Comparison of ENCODE assay signal across 1 cellular context in the genomic region with DNA sequence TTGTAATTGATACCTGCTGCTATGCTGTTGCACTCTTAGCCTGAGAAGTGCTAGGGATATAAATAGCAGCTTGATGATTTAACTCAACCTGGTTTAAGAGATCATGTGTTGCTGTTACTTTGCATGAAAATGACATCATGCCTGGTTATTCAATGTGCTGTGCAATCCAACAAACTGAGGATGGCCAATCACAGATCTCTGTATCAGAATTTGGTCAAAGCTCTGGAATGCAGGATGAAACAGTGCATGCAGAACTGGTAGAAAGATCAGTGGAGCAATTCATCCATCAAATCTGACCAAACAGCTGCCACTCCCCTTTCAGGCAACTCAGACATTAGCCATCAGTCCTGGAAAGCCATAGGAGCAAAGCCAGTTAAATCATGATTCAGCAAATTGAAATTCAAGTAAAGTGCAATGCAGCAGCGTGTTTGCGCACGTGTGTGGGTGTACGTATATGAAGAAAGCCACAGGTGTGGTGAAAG.
A peak's percentile ranks its signal among the peaks of the same experiment; 100 is the strongest.
TF ChIP-seq lines count a peak whose summit lies in the region.

No MANE protein-coding gene starts in this region.

TF ChIP-seq in K562, 482 proteins besides CTCF, POLR2A, EP300 and RAD21 (continued from another document and continues in another):
- TF ChIP-seq CHAMP1 (IDR thresholded peaks at IDR 0.05) (no peak), ZKSCAN8 (CRISPR knock-in tag; IDR thresholded peaks at IDR 0.05) (no peak), EWSR1 (IDR thresholded peaks at IDR 0.05; ENCODE audit: borderline replicate concordance, low read depth, partially characterized antibody) (no peak), ZNF143 (CRISPR knock-in tag; IDR thresholded peaks at IDR 0.05) (no peak), CC2D1A (IDR thresholded peaks at IDR 0.05) (no peak), MAFK (IDR thresholded peaks at IDR 0.05; ENCODE audit: low read length) (peak; percentile 66; the same call in 1 of the 2 replicates), ATF6 (CRISPR knock-in tag; IDR thresholded peaks at IDR 0.05) (no peak), ZNF263 (CRISPR knock-in tag; IDR thresholded peaks at IDR 0.05; ENCODE audit: borderline replicate concordance) (no peak), CBFA2T3 (IDR thresholded peaks at IDR 0.05) (no peak), ZNF134 (CRISPR knock-in tag; conservative IDR thresholded peaks at IDR 0.05) (no peak), SFPQ (IDR thresholded peaks at IDR 0.05; ENCODE audit: low read depth, low read length) (no peak), C11orf30 (IDR thresholded peaks at IDR 0.05; ENCODE audit: low read depth) (peak; percentile 88), ARID4B (CRISPR knock-in tag; IDR thresholded peaks at IDR 0.05) (no peak), SPI1 (IDR thresholded peaks at IDR 0.05; ENCODE audit: borderline replicate concordance, low read depth, low read length) (no peak), NR4A1 (CRISPR knock-in tag; IDR thresholded peaks at IDR 0.05) (no peak), NR4A1 (tag; IDR thresholded peaks at IDR 0.05) (no peak), RBM14 (IDR thresholded peaks at IDR 0.05; ENCODE audit: borderline replicate concordance, insufficient read depth, low read depth, low read length) (no peak), MTA1 (IDR thresholded peaks at IDR 0.05; ENCODE audit: borderline replicate concordance) (no peak), FOXK2 (conservative IDR thresholded peaks at IDR 0.05 in 1 of 2, IDR thresholded peaks at IDR 0.05 in 1 of 2; ENCODE audit: low read depth in 2 of 2) (no peak), RBM15 (IDR thresholded peaks at IDR 0.05; ENCODE audit: insufficient read depth, low read length) (no peak), MAFF (IDR thresholded peaks at IDR 0.05; ENCODE audit: low read length) (peak; percentile 69), PKNOX1 (IDR thresholded peaks at IDR 0.05) (peak; percentile 42; the same call in 1 of the 2 replicates), AFF1 (IDR thresholded peaks at IDR 0.05; ENCODE audit: low read depth in 1 of 2, partially characterized antibody in 2 of 2) (no peak), ZNF561 (CRISPR knock-in tag; conservative IDR thresholded peaks at IDR 0.05) (no peak), FOXM1 (IDR thresholded peaks at IDR 0.05; ENCODE audit: low read depth) (no peak), FOXM1 (CRISPR knock-in tag; IDR thresholded peaks at IDR 0.05; ENCODE audit: low read depth) (no peak), NFE2L1 (tag; IDR thresholded peaks at IDR 0.05; ENCODE audit: borderline replicate concordance, low read depth) (no peak), ATF7 (IDR thresholded peaks at IDR 0.05) (peak; percentile 27; the same call in 1 of the 2 replicates), NFIC (IDR thresholded peaks at IDR 0.05) (no peak), ZNF316 (IDR thresholded peaks at IDR 0.05) (peak; percentile 90)
- TF ChIP-seq, protein P1, sequence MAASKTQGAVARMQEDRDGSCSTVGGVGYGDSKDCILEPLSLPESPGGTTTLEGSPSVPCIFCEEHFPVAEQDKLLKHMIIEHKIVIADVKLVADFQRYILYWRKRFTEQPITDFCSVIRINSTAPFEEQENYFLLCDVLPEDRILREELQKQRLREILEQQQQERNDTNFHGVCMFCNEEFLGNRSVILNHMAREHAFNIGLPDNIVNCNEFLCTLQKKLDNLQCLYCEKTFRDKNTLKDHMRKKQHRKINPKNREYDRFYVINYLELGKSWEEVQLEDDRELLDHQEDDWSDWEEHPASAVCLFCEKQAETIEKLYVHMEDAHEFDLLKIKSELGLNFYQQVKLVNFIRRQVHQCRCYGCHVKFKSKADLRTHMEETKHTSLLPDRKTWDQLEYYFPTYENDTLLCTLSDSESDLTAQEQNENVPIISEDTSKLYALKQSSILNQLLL (CRISPR knock-in tag; IDR thresholded peaks at IDR 0.05; ENCODE audit: borderline replicate concordance): no peak
- TF ChIP-seq, protein P2, sequence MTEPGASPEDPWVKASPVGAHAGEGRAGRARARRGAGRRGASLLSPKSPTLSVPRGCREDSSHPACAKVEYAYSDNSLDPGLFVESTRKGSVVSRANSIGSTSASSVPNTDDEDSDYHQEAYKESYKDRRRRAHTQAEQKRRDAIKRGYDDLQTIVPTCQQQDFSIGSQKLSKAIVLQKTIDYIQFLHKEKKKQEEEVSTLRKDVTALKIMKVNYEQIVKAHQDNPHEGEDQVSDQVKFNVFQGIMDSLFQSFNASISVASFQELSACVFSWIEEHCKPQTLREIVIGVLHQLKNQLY (CRISPR knock-in tag; conservative IDR thresholded peaks at IDR 0.05): no peak
- TF ChIP-seq, protein P3, sequence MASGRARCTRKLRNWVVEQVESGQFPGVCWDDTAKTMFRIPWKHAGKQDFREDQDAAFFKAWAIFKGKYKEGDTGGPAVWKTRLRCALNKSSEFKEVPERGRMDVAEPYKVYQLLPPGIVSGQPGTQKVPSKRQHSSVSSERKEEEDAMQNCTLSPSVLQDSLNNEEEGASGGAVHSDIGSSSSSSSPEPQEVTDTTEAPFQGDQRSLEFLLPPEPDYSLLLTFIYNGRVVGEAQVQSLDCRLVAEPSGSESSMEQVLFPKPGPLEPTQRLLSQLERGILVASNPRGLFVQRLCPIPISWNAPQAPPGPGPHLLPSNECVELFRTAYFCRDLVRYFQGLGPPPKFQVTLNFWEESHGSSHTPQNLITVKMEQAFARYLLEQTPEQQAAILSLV (tag; IDR thresholded peaks at IDR 0.05): no peak
- TF ChIP-seq, protein P4, sequence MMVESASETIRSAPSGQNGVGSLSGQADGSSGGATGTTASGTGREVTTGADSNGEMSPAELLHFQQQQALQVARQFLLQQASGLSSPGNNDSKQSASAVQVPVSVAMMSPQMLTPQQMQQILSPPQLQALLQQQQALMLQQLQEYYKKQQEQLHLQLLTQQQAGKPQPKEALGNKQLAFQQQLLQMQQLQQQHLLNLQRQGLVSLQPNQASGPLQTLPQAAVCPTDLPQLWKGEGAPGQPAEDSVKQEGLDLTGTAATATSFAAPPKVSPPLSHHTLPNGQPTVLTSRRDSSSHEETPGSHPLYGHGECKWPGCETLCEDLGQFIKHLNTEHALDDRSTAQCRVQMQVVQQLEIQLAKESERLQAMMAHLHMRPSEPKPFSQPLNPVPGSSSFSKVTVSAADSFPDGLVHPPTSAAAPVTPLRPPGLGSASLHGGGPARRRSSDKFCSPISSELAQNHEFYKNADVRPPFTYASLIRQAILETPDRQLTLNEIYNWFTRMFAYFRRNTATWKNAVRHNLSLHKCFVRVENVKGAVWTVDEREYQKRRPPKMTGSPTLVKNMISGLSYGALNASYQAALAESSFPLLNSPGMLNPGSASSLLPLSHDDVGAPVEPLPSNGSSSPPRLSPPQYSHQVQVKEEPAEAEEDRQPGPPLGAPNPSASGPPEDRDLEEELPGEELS (CRISPR knock-in tag; IDR thresholded peaks at IDR 0.05; ENCODE audit: borderline replicate concordance): no peak
